ENCODE assay signal across 1 cellular context in the genomic region with DNA sequence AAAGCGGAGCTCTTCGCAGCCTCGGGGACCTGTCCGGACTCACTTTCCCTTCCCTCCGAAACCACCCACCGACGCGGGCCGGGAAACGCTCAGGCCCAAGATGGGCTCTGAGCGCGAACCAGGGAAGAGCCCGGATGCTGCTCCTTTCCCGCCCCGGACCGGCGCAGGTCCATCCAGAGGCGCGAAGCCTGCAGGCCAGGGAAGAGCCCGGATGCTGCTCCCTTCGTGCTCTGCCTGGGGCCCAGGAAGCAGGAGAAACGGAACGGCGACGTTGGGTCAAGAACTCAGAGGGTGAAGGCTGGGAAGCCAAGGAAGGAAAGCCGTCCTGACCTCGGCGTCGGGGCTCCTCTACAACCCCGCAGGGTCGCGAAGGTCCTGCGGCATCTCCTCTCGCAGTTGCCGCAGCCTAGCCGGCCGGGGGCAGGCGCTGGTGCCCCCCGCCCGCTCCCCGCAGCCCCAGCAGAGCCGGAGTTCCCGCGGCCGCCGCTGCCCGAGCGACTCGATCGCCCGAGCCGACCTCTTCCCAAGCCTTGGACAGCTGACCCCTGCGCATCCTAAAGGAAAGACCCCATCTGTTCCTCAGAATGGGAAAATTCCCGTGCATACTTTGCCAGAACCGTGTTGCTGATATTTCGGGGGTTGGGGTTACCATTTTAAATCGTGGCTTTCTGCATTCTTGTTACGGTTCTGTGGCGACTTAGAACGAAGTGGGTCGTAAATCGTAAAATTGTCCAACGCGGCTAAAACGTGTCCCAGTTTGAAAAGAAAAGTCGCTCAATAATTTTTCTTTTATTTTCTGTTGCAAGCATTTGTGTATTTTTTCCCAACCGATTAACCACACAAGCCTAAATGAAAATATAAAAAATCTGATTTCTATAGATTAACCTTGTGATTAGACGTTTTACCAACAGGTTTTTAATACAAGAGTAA.
TF ChIP-seq lines count a peak whose summit lies in the region.

No MANE protein-coding gene starts in this region.

TF ChIP-seq in WTC11, 78 proteins besides CTCF, POLR2A, EP300 and RAD21 (continued from another document and continues in another):
- TF ChIP-seq, protein P1, sequence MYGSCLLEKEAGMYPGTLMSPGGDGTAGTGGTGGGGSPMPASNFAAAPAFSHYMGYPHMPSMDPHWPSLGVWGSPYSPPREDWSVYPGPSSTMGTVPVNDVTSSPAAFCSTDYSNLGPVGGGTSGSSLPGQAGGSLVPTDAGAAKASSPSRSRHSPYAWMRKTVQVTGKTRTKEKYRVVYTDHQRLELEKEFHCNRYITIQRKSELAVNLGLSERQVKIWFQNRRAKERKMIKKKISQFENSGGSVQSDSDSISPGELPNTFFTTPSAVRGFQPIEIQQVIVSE (CRISPR knock-in tag; IDR thresholded peaks at IDR 0.05; ENCODE audit: borderline replicate concordance): no peak
- TF ChIP-seq, protein P2, sequence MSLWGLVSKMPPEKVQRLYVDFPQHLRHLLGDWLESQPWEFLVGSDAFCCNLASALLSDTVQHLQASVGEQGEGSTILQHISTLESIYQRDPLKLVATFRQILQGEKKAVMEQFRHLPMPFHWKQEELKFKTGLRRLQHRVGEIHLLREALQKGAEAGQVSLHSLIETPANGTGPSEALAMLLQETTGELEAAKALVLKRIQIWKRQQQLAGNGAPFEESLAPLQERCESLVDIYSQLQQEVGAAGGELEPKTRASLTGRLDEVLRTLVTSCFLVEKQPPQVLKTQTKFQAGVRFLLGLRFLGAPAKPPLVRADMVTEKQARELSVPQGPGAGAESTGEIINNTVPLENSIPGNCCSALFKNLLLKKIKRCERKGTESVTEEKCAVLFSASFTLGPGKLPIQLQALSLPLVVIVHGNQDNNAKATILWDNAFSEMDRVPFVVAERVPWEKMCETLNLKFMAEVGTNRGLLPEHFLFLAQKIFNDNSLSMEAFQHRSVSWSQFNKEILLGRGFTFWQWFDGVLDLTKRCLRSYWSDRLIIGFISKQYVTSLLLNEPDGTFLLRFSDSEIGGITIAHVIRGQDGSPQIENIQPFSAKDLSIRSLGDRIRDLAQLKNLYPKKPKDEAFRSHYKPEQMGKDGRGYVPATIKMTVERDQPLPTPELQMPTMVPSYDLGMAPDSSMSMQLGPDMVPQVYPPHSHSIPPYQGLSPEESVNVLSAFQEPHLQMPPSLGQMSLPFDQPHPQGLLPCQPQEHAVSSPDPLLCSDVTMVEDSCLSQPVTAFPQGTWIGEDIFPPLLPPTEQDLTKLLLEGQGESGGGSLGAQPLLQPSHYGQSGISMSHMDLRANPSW (CRISPR knock-in tag; conservative IDR thresholded peaks at IDR 0.05; ENCODE audit: low read depth): no peak
- TF ChIP-seq KAT7 (CRISPR knock-in tag; IDR thresholded peaks at IDR 0.05; ENCODE audit: borderline replicate concordance): no peak
- TF ChIP-seq SP1 (CRISPR knock-in tag; conservative IDR thresholded peaks at IDR 0.05): peak; percentile 48; the same call in 1 of the 2 replicates
- peak; percentile 87; the same call in 1 of the 2 replicates for TF ChIP-seq SMAD3 (CRISPR knock-in tag; IDR thresholded peaks at IDR 0.05; ENCODE audit: borderline replicate concordance)
- peak; percentile 69 for TF ChIP-seq FOXK1 (CRISPR knock-in tag; IDR thresholded peaks at IDR 0.05)
- peak; percentile 42; the same call in 1 of the 2 replicates for TF ChIP-seq TEAD1 (CRISPR knock-in tag; IDR thresholded peaks at IDR 0.05)
- TF ChIP-seq, protein P3, sequence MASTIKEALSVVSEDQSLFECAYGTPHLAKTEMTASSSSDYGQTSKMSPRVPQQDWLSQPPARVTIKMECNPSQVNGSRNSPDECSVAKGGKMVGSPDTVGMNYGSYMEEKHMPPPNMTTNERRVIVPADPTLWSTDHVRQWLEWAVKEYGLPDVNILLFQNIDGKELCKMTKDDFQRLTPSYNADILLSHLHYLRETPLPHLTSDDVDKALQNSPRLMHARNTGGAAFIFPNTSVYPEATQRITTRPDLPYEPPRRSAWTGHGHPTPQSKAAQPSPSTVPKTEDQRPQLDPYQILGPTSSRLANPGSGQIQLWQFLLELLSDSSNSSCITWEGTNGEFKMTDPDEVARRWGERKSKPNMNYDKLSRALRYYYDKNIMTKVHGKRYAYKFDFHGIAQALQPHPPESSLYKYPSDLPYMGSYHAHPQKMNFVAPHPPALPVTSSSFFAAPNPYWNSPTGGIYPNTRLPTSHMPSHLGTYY (CRISPR knock-in tag; IDR thresholded peaks at IDR 0.05): no peak
- TF ChIP-seq HMGA2 (CRISPR knock-in tag; IDR thresholded peaks at IDR 0.05): no peak
- no peak for TF ChIP-seq ELF4 (CRISPR knock-in tag; IDR thresholded peaks at IDR 0.05; ENCODE audit: low read depth)
- TF ChIP-seq, protein P4, sequence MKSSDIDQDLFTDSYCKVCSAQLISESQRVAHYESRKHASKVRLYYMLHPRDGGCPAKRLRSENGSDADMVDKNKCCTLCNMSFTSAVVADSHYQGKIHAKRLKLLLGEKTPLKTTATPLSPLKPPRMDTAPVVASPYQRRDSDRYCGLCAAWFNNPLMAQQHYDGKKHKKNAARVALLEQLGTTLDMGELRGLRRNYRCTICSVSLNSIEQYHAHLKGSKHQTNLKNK (CRISPR knock-in tag; IDR thresholded peaks at IDR 0.05): no peak
- TF ChIP-seq, protein P5, sequence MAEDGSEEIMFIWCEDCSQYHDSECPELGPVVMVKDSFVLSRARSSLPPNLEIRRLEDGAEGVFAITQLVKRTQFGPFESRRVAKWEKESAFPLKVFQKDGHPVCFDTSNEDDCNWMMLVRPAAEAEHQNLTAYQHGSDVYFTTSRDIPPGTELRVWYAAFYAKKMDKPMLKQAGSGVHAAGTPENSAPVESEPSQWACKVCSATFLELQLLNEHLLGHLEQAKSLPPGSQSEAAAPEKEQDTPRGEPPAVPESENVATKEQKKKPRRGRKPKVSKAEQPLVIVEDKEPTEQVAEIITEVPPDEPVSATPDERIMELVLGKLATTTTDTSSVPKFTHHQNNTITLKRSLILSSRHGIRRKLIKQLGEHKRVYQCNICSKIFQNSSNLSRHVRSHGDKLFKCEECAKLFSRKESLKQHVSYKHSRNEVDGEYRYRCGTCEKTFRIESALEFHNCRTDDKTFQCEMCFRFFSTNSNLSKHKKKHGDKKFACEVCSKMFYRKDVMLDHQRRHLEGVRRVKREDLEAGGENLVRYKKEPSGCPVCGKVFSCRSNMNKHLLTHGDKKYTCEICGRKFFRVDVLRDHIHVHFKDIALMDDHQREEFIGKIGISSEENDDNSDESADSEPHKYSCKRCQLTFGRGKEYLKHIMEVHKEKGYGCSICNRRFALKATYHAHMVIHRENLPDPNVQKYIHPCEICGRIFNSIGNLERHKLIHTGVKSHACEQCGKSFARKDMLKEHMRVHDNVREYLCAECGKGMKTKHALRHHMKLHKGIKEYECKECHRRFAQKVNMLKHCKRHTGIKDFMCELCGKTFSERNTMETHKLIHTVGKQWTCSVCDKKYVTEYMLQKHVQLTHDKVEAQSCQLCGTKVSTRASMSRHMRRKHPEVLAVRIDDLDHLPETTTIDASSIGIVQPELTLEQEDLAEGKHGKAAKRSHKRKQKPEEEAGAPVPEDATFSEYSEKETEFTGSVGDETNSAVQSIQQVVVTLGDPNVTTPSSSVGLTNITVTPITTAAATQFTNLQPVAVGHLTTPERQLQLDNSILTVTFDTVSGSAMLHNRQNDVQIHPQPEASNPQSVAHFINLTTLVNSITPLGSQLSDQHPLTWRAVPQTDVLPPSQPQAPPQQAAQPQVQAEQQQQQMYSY (CRISPR knock-in tag; IDR thresholded peaks at IDR 0.05): no peak
- TF ChIP-seq NR2C2 (CRISPR knock-in tag; IDR thresholded peaks at IDR 0.05): peak; percentile 62; the same call in 1 of the 2 replicates
- TF ChIP-seq, protein P6, sequence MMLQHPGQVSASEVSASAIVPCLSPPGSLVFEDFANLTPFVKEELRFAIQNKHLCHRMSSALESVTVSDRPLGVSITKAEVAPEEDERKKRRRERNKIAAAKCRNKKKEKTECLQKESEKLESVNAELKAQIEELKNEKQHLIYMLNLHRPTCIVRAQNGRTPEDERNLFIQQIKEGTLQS (CRISPR knock-in tag; conservative IDR thresholded peaks at IDR 0.05): no peak
- TF ChIP-seq PRRX2 (CRISPR knock-in tag; IDR thresholded peaks at IDR 0.05): no peak
- TF ChIP-seq JUN (CRISPR knock-in tag; IDR thresholded peaks at IDR 0.05): peak; percentile 76; the same call in 1 of the 2 replicates
- no peak for TF ChIP-seq SOX15 (CRISPR knock-in tag; IDR thresholded peaks at IDR 0.05)
- TF ChIP-seq NR3C1 (CRISPR knock-in tag; conservative IDR thresholded peaks at IDR 0.05; ENCODE audit: low read depth): 0 out of 2 replicates have a peak, but pooled peaks have one; percentile 58
- TF ChIP-seq, protein P7, sequence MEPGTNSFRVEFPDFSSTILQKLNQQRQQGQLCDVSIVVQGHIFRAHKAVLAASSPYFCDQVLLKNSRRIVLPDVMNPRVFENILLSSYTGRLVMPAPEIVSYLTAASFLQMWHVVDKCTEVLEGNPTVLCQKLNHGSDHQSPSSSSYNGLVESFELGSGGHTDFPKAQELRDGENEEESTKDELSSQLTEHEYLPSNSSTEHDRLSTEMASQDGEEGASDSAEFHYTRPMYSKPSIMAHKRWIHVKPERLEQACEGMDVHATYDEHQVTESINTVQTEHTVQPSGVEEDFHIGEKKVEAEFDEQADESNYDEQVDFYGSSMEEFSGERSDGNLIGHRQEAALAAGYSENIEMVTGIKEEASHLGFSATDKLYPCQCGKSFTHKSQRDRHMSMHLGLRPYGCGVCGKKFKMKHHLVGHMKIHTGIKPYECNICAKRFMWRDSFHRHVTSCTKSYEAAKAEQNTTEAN (CRISPR knock-in tag; IDR thresholded peaks at IDR 0.05): 0 out of 2 replicates have a peak, but pooled peaks have one; percentile 49
- 0 out of 2 replicates have a peak, but pooled peaks have one; percentile 58 for TF ChIP-seq ATF1 (CRISPR knock-in tag; IDR thresholded peaks at IDR 0.05)
- TF ChIP-seq ETV6 (CRISPR knock-in tag; IDR thresholded peaks at IDR 0.05): 0 out of 2 replicates have a peak, but pooled peaks have one; percentile 27
- TF ChIP-seq NR1H2 (CRISPR knock-in tag; IDR thresholded peaks at IDR 0.05): no peak
- TF ChIP-seq, protein P8, sequence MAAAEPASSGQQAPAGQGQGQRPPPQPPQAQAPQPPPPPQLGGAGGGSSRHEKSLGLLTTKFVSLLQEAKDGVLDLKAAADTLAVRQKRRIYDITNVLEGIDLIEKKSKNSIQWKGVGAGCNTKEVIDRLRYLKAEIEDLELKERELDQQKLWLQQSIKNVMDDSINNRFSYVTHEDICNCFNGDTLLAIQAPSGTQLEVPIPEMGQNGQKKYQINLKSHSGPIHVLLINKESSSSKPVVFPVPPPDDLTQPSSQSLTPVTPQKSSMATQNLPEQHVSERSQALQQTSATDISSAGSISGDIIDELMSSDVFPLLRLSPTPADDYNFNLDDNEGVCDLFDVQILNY (CRISPR knock-in tag; IDR thresholded peaks at IDR 0.05): peak; percentile 97
- no peak for TF ChIP-seq TEAD4 (CRISPR knock-in tag; IDR thresholded peaks at IDR 0.05)
- TF ChIP-seq ZBTB21 (CRISPR knock-in tag; IDR thresholded peaks at IDR 0.05; ENCODE audit: borderline replicate concordance): peak; percentile 89
- TF ChIP-seq ZNF416 (CRISPR knock-in tag; IDR thresholded peaks at IDR 0.05): no peak
- peak; percentile 97 for TF ChIP-seq FOXP1 (CRISPR knock-in tag; IDR thresholded peaks at IDR 0.05; ENCODE audit: borderline replicate concordance)
- no peak for TF ChIP-seq RORB (CRISPR knock-in tag; IDR thresholded peaks at IDR 0.05)
- TF ChIP-seq ZNF138 (CRISPR knock-in tag; conservative IDR thresholded peaks at IDR 0.05): peak; percentile 91
- TF ChIP-seq, protein P9, sequence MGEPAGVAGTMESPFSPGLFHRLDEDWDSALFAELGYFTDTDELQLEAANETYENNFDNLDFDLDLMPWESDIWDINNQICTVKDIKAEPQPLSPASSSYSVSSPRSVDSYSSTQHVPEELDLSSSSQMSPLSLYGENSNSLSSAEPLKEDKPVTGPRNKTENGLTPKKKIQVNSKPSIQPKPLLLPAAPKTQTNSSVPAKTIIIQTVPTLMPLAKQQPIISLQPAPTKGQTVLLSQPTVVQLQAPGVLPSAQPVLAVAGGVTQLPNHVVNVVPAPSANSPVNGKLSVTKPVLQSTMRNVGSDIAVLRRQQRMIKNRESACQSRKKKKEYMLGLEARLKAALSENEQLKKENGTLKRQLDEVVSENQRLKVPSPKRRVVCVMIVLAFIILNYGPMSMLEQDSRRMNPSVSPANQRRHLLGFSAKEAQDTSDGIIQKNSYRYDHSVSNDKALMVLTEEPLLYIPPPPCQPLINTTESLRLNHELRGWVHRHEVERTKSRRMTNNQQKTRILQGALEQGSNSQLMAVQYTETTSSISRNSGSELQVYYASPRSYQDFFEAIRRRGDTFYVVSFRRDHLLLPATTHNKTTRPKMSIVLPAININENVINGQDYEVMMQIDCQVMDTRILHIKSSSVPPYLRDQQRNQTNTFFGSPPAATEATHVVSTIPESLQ (CRISPR knock-in tag; IDR thresholded peaks at IDR 0.05): no peak
- no peak for TF ChIP-seq ZNF671 (CRISPR knock-in tag; IDR thresholded peaks at IDR 0.05)
- TF ChIP-seq TP53 (CRISPR knock-in tag; IDR thresholded peaks at IDR 0.05): peak; percentile 98
- TF ChIP-seq, protein P10, sequence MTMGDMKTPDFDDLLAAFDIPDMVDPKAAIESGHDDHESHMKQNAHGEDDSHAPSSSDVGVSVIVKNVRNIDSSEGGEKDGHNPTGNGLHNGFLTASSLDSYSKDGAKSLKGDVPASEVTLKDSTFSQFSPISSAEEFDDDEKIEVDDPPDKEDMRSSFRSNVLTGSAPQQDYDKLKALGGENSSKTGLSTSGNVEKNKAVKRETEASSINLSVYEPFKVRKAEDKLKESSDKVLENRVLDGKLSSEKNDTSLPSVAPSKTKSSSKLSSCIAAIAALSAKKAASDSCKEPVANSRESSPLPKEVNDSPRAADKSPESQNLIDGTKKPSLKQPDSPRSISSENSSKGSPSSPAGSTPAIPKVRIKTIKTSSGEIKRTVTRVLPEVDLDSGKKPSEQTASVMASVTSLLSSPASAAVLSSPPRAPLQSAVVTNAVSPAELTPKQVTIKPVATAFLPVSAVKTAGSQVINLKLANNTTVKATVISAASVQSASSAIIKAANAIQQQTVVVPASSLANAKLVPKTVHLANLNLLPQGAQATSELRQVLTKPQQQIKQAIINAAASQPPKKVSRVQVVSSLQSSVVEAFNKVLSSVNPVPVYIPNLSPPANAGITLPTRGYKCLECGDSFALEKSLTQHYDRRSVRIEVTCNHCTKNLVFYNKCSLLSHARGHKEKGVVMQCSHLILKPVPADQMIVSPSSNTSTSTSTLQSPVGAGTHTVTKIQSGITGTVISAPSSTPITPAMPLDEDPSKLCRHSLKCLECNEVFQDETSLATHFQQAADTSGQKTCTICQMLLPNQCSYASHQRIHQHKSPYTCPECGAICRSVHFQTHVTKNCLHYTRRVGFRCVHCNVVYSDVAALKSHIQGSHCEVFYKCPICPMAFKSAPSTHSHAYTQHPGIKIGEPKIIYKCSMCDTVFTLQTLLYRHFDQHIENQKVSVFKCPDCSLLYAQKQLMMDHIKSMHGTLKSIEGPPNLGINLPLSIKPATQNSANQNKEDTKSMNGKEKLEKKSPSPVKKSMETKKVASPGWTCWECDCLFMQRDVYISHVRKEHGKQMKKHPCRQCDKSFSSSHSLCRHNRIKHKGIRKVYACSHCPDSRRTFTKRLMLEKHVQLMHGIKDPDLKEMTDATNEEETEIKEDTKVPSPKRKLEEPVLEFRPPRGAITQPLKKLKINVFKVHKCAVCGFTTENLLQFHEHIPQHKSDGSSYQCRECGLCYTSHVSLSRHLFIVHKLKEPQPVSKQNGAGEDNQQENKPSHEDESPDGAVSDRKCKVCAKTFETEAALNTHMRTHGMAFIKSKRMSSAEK (CRISPR knock-in tag; IDR thresholded peaks at IDR 0.05; ENCODE audit: borderline replicate concordance): no peak
